17 cellular contexts compared by ENCODE assay signal in genomic region chr13:81874253-81874652, GRCh38.
"Had no signal": no experiment of that assay in that cellular context is flagged by ENCODE, and none has a peak within 500 bp of the region (broad histone marks: within the 10 kb centered on the region; RNA-seq: fewer than 3 reads in every experiment).

No MANE protein-coding gene starts in this region.

- H3K27ac ChIP-seq: breast epithelium, coronary artery, pancreas, sigmoid colon, upper lobe of right lung, VCaP had no signal

- H3K36me3 ChIP-seq: breast epithelium, pancreas, sigmoid colon, upper lobe of right lung had no signal

- H3K27me3 ChIP-seq: breast epithelium, pancreas, sigmoid colon, upper lobe of right lung had no signal

- H3K4me3 ChIP-seq: breast epithelium, coronary artery, pancreas, sigmoid colon, upper lobe of right lung had no signal

- FAIRE-seq: astrocyte, endometrium, pancreas had no signal

- ATAC-seq: activated CD4-positive, alpha-beta T cell treated with anti-CD3 and anti-CD28 coated beads for 36 hours; naive thymus-derived CD8-positive, alpha-beta T cell; pancreas; stimulated activated naive B cell treated with anti-CD40 and anti-IgM and Interleukin-4, amounts not matched to agents 10 μg/mL and 1 μg/mL and 100 μg/mL, for 72 hours; upper lobe of right lung had no signal

- DNase-seq: activated CD4-positive, alpha-beta T cell treated with anti-CD3 and anti-CD28 coated beads for 36 hours; activated CD4-positive, alpha-beta T cell treated with anti-CD3 and anti-CD28 coated beads, Interleukin-2, amount 50 U/mL, for 48 hours; activated gamma-delta T cell; erythroblast; foreskin melanocyte; glutamatergic neuron; hypothalamus; naive thymus-derived CD8-positive, alpha-beta T cell; pancreas; sigmoid colon; stimulated activated naive B cell treated with anti-CD40 and anti-IgM and Interleukin-4, amounts not matched to agents 10 μg/mL and 1 μg/mL and 100 μg/mL, for 72 hours; upper lobe of right lung had no signal

- H3K4me1 ChIP-seq: breast epithelium, pancreas, sigmoid colon, upper lobe of right lung had no signal

- H3K9me3 ChIP-seq: breast epithelium, pancreas, sigmoid colon, upper lobe of right lung had no signal
